In genomic region chr1:54542962-54543539, GRCh38 we compare ENCODE assay signal across 8 cellular contexts. TPM values are rescaled to one million over a fixed set of nuclear protein-coding genes. Genes with fewer than 3 reads are reported as not detected.
DNase-seq lines count a peak whose midpoint lies in the region; ATAC-seq and TF ChIP-seq lines count a peak whose summit lies in the region.

No MANE protein-coding gene starts in this region.

- no peaks in the 10 kb centered on the region for H4K20me1 ChIP-seq in H9 (ENCODE audit: control insufficient read depth, insufficient read depth, insufficient read length)

- peak overlapping the region; percentile 77 for H3K4me3 ChIP-seq in SK-N-MC
- H3K4me3 ChIP-seq in esophagus muscularis mucosa: peak overlapping the region; percentile 59 to 66 (median 62)
- no peak overlapping the region for H3K4me3 ChIP-seq in psoas muscle

- H3K4me1 ChIP-seq in H9 (ENCODE audit: insufficient read depth, low read length): no peaks in the 10 kb centered on the region
- peaks cover 29 to 52% (median 44%) of the 10 kb centered on the region in 4 donors for H3K4me1 ChIP-seq in esophagus muscularis mucosa
- peaks cover 23% of the 10 kb centered on the region for H3K4me1 ChIP-seq in psoas muscle

- H3K36me3 ChIP-seq in SK-N-MC (ENCODE audit: insufficient read depth, low read length) (no peaks in the 10 kb centered on the region), esophagus muscularis mucosa (no peaks in the 10 kb centered on the region), psoas muscle (ENCODE audit: insufficient read depth in 1 of 2, low read depth in 1 of 2) (no peaks in the 10 kb centered on the region)

- H3K9ac ChIP-seq in H9 (ENCODE audit: extremely low read depth, insufficient read length, low read length): peak overlapping the region; percentile 27
- H3K9ac ChIP-seq in SK-N-MC (ENCODE audit: insufficient read length): peak overlapping the region; percentile 62

- no CpG with 5 or more reads among the region's 12 CpGs for WGBS in H9 (ENCODE audit: extremely low coverage, insufficient read length, low lambda C conversion rate)
- WGBS in esophagus muscularis mucosa: 47% methylated on average over 12 of the region's 12 CpGs
- WGBS in psoas muscle, 3 donors: 55 to 71% (median 61%) methylated on average over 12 of the region's 12 CpGs

- H3K18ac ChIP-seq in H9 (ENCODE audit: insufficient read length, low read depth, low read length): peak overlapping the region; percentile 94

- H3K23ac ChIP-seq in H9 (ENCODE audit: insufficient read length, low read depth, low read length): no peak overlapping the region

- peaks cover 0 to 3% of the 10 kb centered on the region in 2 experiments; a peak in 1 of 5 replicates for H3K9me3 Mint-ChIP-seq in H9

- H2BK12ac ChIP-seq in H9 (ENCODE audit: insufficient read length, low read depth, low read length): no peak overlapping the region

- intact Hi-C loops in esophagus muscularis mucosa (cut with DNase I) (loop anchor here (5.0 kb wide), 1 partner anchor 46 kb away; no protein-coding TSS in a partner anchor), psoas muscle (cut with DNase I) (no loop called here), posterior vena cava (cut with DNase I) (loop anchor here in 1 of 2 donors (1.0 kb wide), 1 partner anchor 17 kb away; no protein-coding TSS in a partner anchor)

- H3K9me3 ChIP-seq in H9 (ENCODE audit: control insufficient read depth, low read depth, low read length): no peaks in the 10 kb centered on the region
- H3K9me3 ChIP-seq in SK-N-MC (ENCODE audit: low read depth, low read length): no peaks in the 10 kb centered on the region
- no peaks in the 10 kb centered on the region for H3K9me3 ChIP-seq in esophagus muscularis mucosa
- H3K9me3 ChIP-seq in psoas muscle: no peaks in the 10 kb centered on the region

- H3K79me1 ChIP-seq in H9 (ENCODE audit: insufficient read depth, low read depth, low read length, poor library complexity, severe bottlenecking): no peaks in the 10 kb centered on the region

- no peak overlapping the region for H4K8ac ChIP-seq in H9 (replicated peaks; ENCODE audit: insufficient read length, low read depth, low read length)

- H3K23me2 ChIP-seq in H9 (ENCODE audit: insufficient read length, low read depth, low read length, poor library complexity, severe bottlenecking): peaks cover 7% of the 10 kb centered on the region

- H4K91ac ChIP-seq in H9 (ENCODE audit: insufficient read length, low read depth, low read length): no peak overlapping the region

- no peak overlapping the region for H2BK15ac ChIP-seq in H9 (ENCODE audit: low read depth, low read length)

- ATAC-seq in psoas muscle: no peak

- no peaks in the 10 kb centered on the region for H3K27me3 ChIP-seq in H9 (ENCODE audit: insufficient read depth, low read length)
- no peaks in the 10 kb centered on the region for H3K27me3 ChIP-seq in esophagus muscularis mucosa
- no peaks in the 10 kb centered on the region for H3K27me3 ChIP-seq in psoas muscle (ENCODE audit: insufficient read depth in 3 of 3, low read length in 2 of 3)

- no peak overlapping the region for H4K5ac ChIP-seq in H9 (ENCODE audit: insufficient read length, low read depth, low read length)

- H3K4me2 ChIP-seq in H9 (ENCODE audit: insufficient read depth, insufficient read length, low read length): peak overlapping the region; percentile 66

- no peak overlapping the region for H3K4ac ChIP-seq in H9 (ENCODE audit: low read depth, low read length)

- no peak for TF ChIP-seq CTCF in H9 (conservative IDR thresholded peaks at IDR 0.05)
- no peak for TF ChIP-seq CTCF in esophagus muscularis mucosa (IDR thresholded peaks at IDR 0.05)
- no peak for TF ChIP-seq CTCF in psoas muscle (IDR thresholded peaks at IDR 0.05)

- peaks cover 29 to 30% of the 10 kb centered on the region in 2 experiments for H3K4me1 Mint-ChIP-seq in H9

- H3K14ac ChIP-seq in H9 (ENCODE audit: insufficient read depth, low read length): peak overlapping the region; percentile 94

- TF ChIP-seq EP300 in esophagus muscularis mucosa (IDR thresholded peaks at IDR 0.05): no peak

- H3K79me2 ChIP-seq in H9 (ENCODE audit: insufficient read depth, low read length): no peaks in the 10 kb centered on the region

- no peak overlapping the region for H2AFZ ChIP-seq in H9 (ENCODE audit: low read length)

- no peak overlapping the region for H3T11ph ChIP-seq in H9 (ENCODE audit: low read length)

- H3K4me3 Mint-ChIP-seq in H9: peak overlapping the region; percentile 75 to 78

- H3K27me3 Mint-ChIP-seq in H9 (ENCODE audit: low read depth): peaks cover 6% of the 10 kb centered on the region

- no peak overlapping the region for H2BK5ac ChIP-seq in H9 (ENCODE audit: insufficient read length, low read length)

- peak overlapping the region; percentile 32 to 96 (median 79); a peak in 4 of 7 replicates for H3K27ac Mint-ChIP-seq in H9

- H2BK20ac ChIP-seq in H9 (ENCODE audit: low read depth, low read length, poor library complexity, severe bottlenecking): no peak overlapping the region

- H2AK5ac ChIP-seq in H9 (ENCODE audit: insufficient read length, low read length): no peak overlapping the region

- H3K36me3 Mint-ChIP-seq in H9 (ENCODE audit: insufficient read depth in 1 of 3, low read depth in 3 of 3): no peaks in the 10 kb centered on the region

- H2BK120ac ChIP-seq in H9 (ENCODE audit: low read depth, low read length, poor library complexity, severe bottlenecking): no peak overlapping the region

- no peak for DNase-seq in H9
- no peak for DNase-seq in SK-N-MC (ENCODE audit: low read depth, low spot score)
- no peak for DNase-seq in esophagus muscularis mucosa (ENCODE audit: extremely low spot score)
- DNase-seq in psoas muscle: no peak
- DNase-seq in inferior parietal cortex (ENCODE audit: extremely low spot score): no peak
- no peak for DNase-seq in NCI-H2171 (lab: John Stamatoyannopoulos, UW)
- no peak for DNase-seq in iPS-NIHi7 (ENCODE audit: extremely low spot score)
- DNase-seq in posterior vena cava (ENCODE audit: low spot score): no peak

- no peak overlapping the region for H3K56ac ChIP-seq in H9 (ENCODE audit: insufficient read length, low read depth, low read length)

- no peak overlapping the region for H3K27ac ChIP-seq in H9 (ENCODE audit: insufficient read length, low read depth, low read length)
- H3K27ac ChIP-seq in SK-N-MC: no peak overlapping the region
- peak overlapping the region; percentile 81 to 89 (median 84) for H3K27ac ChIP-seq in esophagus muscularis mucosa (replicated peaks in 1 of 4)
- peak overlapping the region; percentile 24 for H3K27ac ChIP-seq in psoas muscle

- no peak for TF ChIP-seq POLR2A in esophagus muscularis mucosa (IDR thresholded peaks at IDR 0.05; ENCODE audit: low read depth)

RNA-seq across cellular contexts. Expression of gene ACOT11, which starts 5.0 kb away (rescaled TPM):
- total RNA-seq in H9 (2021) (3.6 and 4.0 TPM in 2 replicates), esophagus muscularis mucosa (10 to 100 TPM in 2 of 4 donors, 1 to 10 TPM in 2; 6.9 to 19.1 (median 13.4) TPM), psoas muscle (10 to 100 TPM in 1 of 4 donors, 1 to 10 TPM in 3; 2.4 to 13.9 (median 5.0) TPM), posterior vena cava (10 to 100 TPM in 1 of 2 donors, 1 to 10 TPM in 1; 6.5 to 10.3 TPM)
- 1 to 10 TPM in 1 of 3 donors, under 1 TPM in 2; 0.82 to 2.3 (median 0.93) TPM for polyA plus RNA-seq in psoas muscle

Comparison
In these comparisons a context has a peak if more than half of its experiments do, and no peak if none do; other contexts are left out.
1. H3K27ac ChIP-seq: peak in esophagus muscularis mucosa (4 of 4) and psoas muscle (single experiment); none in H9 (single experiment) and SK-N-MC (single experiment).